8 cellular contexts compared by ENCODE assay signal in the genomic region with DNA sequence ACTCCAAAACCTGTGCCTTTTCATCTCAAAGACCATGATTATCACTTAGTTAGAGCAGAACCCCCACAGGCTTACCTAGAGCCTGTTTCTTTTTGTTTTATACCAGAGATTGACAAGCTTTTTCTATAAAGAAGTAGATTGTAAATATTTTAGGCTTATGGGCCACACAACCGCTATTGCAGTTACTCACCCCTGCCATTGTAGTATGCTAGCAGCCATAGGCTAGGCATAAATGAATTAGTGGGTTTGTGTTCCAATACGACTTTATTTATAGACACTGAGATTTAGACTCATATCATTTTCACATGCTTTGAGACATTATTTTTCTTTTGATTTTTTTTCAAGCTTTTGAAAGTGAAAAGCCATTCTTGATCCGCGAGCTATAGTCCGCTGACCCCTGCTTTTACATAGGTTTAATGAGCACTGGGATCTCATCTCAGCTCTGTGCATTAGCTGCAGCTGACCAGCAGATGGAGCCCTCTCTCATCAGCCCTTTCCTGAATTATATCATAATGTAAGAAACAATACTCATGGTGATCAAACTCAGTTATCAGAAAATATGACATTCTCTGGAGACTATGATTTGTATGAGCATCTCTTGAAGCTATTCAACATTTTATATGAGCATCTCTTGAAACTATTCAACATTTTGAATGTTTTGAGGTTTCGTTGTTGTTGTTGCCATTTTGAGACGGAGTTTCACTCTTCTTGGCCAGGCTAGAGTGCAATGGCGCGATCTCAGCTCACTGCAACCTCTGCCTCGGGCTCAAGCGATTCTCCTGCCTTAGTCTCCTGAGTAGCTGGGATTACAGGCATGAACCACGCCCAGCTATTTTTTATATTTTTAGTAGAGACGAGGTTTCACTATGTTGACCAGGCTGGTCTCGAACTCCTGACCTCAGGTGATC.
DNase-seq lines count a peak whose midpoint lies in the region; ATAC-seq and TF ChIP-seq lines count a peak whose summit lies in the region.

No MANE protein-coding gene starts in this region.

- H3K4me1 ChIP-seq in neuronal stem cell (ENCODE audit: control insufficient read depth in 2 of 2, insufficient read depth in 1 of 2, low read depth in 1 of 2, low read length in 2 of 2): no peaks in the 10 kb centered on the region

- H2BK12ac ChIP-seq in neuronal stem cell (ENCODE audit: low read length): no peak overlapping the region

- H2BK5ac ChIP-seq in neuronal stem cell (ENCODE audit: low read length): no peak overlapping the region

- H3K4me1 Mint-ChIP-seq in HFFc6 (ENCODE audit: low read depth): no peaks in the 10 kb centered on the region
- H3K4me1 Mint-ChIP-seq in activated CD8-positive, alpha-beta T cell treated with anti-CD3 and anti-CD28 coated beads, Interleukin-2, amount 10 ng/mL, durations not matched to agents 7 days and 5 days (ENCODE audit: low read depth): no peaks in the 10 kb centered on the region

- H3K36me3 ChIP-seq in neuronal stem cell (replicated peaks in 1 of 2; ENCODE audit: control insufficient read depth in 2 of 2, insufficient read depth in 2 of 2, low read length in 2 of 2): no peaks in the 10 kb centered on the region

- no peak overlapping the region for H2AFZ ChIP-seq in neuronal stem cell (ENCODE audit: low read length)

- H3K4me3 Mint-ChIP-seq in HFFc6: no peak overlapping the region
- no peak overlapping the region for H3K4me3 Mint-ChIP-seq in activated CD8-positive, alpha-beta T cell treated with anti-CD3 and anti-CD28 coated beads, Interleukin-2, amount 10 ng/mL, durations not matched to agents 7 days and 5 days

- H3K14ac ChIP-seq in neuronal stem cell (ENCODE audit: low read length): no peak overlapping the region

- peak; percentile 51 for ATAC-seq in activated CD8-positive, alpha-beta T cell treated with anti-CD3 and anti-CD28 coated beads, Interleukin-2, amount 10 ng/mL, durations not matched to agents 7 days and 5 days
- no peak for ATAC-seq in HG03095 (IDR thresholded peaks at IDR 0.05; ENCODE audit: unreplicated experiment)

- H3K79me1 ChIP-seq in neuronal stem cell (ENCODE audit: low read depth, low read length): no peaks in the 10 kb centered on the region

- CTCF ChIA-PET in activated CD8-positive, alpha-beta T cell treated with anti-CD3 and anti-CD28 coated beads, Interleukin-2, amount 10 ng/mL, durations not matched to agents 7 days and 5 days (lab: Charles Lee): interaction anchor here (0.5 to 3.1 kb wide), 24 partner anchors 8 to 1113 kb away, joined by 3 to 26 read pairs (median 4); no protein-coding TSS in a partner anchor

- H3K4me3 ChIP-seq in neuronal stem cell (ENCODE audit: low read length in 2 of 2): no peak overlapping the region

- no peaks in the 10 kb centered on the region for H3K27me3 ChIP-seq in neuronal stem cell (ENCODE audit: control insufficient read depth in 3 of 3, insufficient read depth in 3 of 3, low read depth in 1 of 3, low read length in 3 of 3)

- no peak overlapping the region for H2BK15ac ChIP-seq in neuronal stem cell (ENCODE audit: low read length)

- H3K4me2 ChIP-seq in neuronal stem cell (ENCODE audit: insufficient read depth, low read length, poor library complexity, severe bottlenecking): no peak overlapping the region

- H3K27ac ChIP-seq in neuronal stem cell (replicated peaks; ENCODE audit: low read length): no peak overlapping the region

- no peak overlapping the region for H2AK5ac ChIP-seq in neuronal stem cell (ENCODE audit: low read depth, low read length)

- POLR2A ChIA-PET in activated CD8-positive, alpha-beta T cell treated with anti-CD3 and anti-CD28 coated beads, Interleukin-2, amount 10 ng/mL, durations not matched to agents 7 days and 5 days (lab: Charles Lee): no interaction called here

- DNase-seq in NK-92 treated with Interleukin-12 subunit alpha and Interleukin-12 subunit beta, amount 100 ng/mL, for 24 hours (lab: John Stamatoyannopoulos, UW): peak; percentile 5
- no peak for DNase-seq in NK-92 (lab: John Stamatoyannopoulos, UW; ENCODE audit: unreplicated experiment)
- peak; percentile 39 for DNase-seq in HFFc6
- DNase-seq in NCI-H2227 treated with DMSO at 0.1 percent for 48 hours (lab: John Stamatoyannopoulos, UW): peak; percentile 64
- peak; percentile 51 for DNase-seq in activated CD8-positive, alpha-beta T cell treated with anti-CD3 and anti-CD28 coated beads, Interleukin-2, amount 10 ng/mL, durations not matched to agents 7 days and 5 days
- DNase-seq in fibroblast of gingiva (ENCODE audit: low read depth): peak; percentile 31
- peak; percentile 18 for DNase-seq in neuronal stem cell (ENCODE audit: low spot score)

- H3K4ac ChIP-seq in neuronal stem cell (ENCODE audit: low read length): no peak overlapping the region

- no peaks in the 10 kb centered on the region for H3K27me3 Mint-ChIP-seq in HFFc6 (ENCODE audit: insufficient read depth)
- no peaks in the 10 kb centered on the region for H3K27me3 Mint-ChIP-seq in activated CD8-positive, alpha-beta T cell treated with anti-CD3 and anti-CD28 coated beads, Interleukin-2, amount 10 ng/mL, durations not matched to agents 7 days and 5 days (ENCODE audit: low read depth)

- no peak overlapping the region for H4K8ac ChIP-seq in neuronal stem cell (ENCODE audit: low read depth, low read length)

- H3K9ac ChIP-seq in neuronal stem cell (ENCODE audit: low read depth, low read length, poor library complexity): no peak overlapping the region

- no peaks in the 10 kb centered on the region for H3K9me3 Mint-ChIP-seq in HFFc6
- H3K9me3 Mint-ChIP-seq in activated CD8-positive, alpha-beta T cell treated with anti-CD3 and anti-CD28 coated beads, Interleukin-2, amount 10 ng/mL, durations not matched to agents 7 days and 5 days (ENCODE audit: insufficient read depth): no peaks in the 10 kb centered on the region

- H3K36me3 Mint-ChIP-seq in HFFc6 (ENCODE audit: low read depth): no peaks in the 10 kb centered on the region
- H3K36me3 Mint-ChIP-seq in activated CD8-positive, alpha-beta T cell treated with anti-CD3 and anti-CD28 coated beads, Interleukin-2, amount 10 ng/mL, durations not matched to agents 7 days and 5 days (ENCODE audit: low read depth): no peaks in the 10 kb centered on the region

- H2BK120ac ChIP-seq in neuronal stem cell (ENCODE audit: low read depth, low read length): no peak overlapping the region

- H3K27ac Mint-ChIP-seq in HFFc6: no peak overlapping the region
- H3K27ac Mint-ChIP-seq in activated CD8-positive, alpha-beta T cell treated with anti-CD3 and anti-CD28 coated beads, Interleukin-2, amount 10 ng/mL, durations not matched to agents 7 days and 5 days: no peak overlapping the region

- no CpG with 5 or more reads among the region's 14 CpGs for WGBS in neuronal stem cell (ENCODE audit: extremely low coverage in 2 of 2, insufficient read length in 2 of 2, insufficient replicate concordance in 1 of 2), 2 donors

- H3K23ac ChIP-seq in neuronal stem cell (ENCODE audit: low read depth, low read length, poor library complexity): no peak overlapping the region

- no peak overlapping the region for H3K18ac ChIP-seq in neuronal stem cell (ENCODE audit: low read length)

- no peaks in the 10 kb centered on the region for H3K9me3 ChIP-seq in neuronal stem cell (replicated peaks in 1 of 2; ENCODE audit: control insufficient read depth in 2 of 2, insufficient read depth in 1 of 2, low read depth in 1 of 2, low read length in 2 of 2)

- TF ChIP-seq CTCF in HFFc6 (IDR thresholded peaks at IDR 0.05): peak; percentile 93

- no peak overlapping the region for H4K91ac ChIP-seq in neuronal stem cell (ENCODE audit: low read depth, low read length, poor library complexity)
